Comparison of ENCODE assay signal across 23 cellular contexts in the genomic region with DNA sequence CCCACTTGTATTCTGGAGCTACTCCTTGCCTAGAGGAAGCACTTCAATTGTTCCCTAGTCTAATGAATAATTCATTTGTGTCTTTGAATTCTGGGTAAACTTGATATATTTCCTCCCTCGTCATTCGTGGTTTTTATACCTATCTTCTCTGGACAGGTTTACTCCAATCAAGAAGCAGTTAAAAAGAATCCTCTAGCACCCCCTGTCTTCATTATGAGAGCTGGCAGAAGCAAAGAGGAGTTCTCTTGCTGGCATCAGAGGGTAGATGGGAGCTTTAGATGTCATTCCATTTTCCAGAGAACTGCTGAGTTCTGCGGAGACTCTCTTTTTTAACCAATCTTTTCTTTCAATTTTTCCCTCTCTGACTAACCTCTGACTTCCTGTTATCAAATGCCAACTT.
DNase-seq lines count a peak whose midpoint lies in the region; ATAC-seq lines count a peak whose summit lies in the region.
"Had no signal": no experiment of that assay in that cellular context is flagged by ENCODE, and none has a peak within 500 bp of the region (broad histone marks: within the 10 kb centered on the region; RNA-seq: fewer than 3 reads in every experiment).

No MANE protein-coding gene starts in this region.

- H3K4me3 ChIP-seq in MG63: no peak overlapping the region
- H3K4me3 ChIP-seq: K562, SJCRH30 had no signal

- ATAC-seq in GM21390 (IDR thresholded peaks at IDR 0.05; ENCODE audit: unreplicated experiment): no peak
- ATAC-seq in GM18870 (IDR thresholded peaks at IDR 0.05; ENCODE audit: unreplicated experiment): no peak
- ATAC-seq: HepG2, K562, T-cell had no signal

- no peaks in the 10 kb centered on the region for H3K36me3 ChIP-seq in MG63
- H3K36me3 ChIP-seq: SJCRH30 had no signal

- DNase-seq in NCI-H82 (lab: John Stamatoyannopoulos, UW) (peak; percentile 8), NCI-H82 treated with DMSO at 0.1 percent for 48 hours (lab: John Stamatoyannopoulos, UW; ENCODE audit: unreplicated experiment) (no peak), NCI-H69 (lab: John Stamatoyannopoulos, UW) (peak; percentile 3), iPS-NIHi11 (ENCODE audit: low spot score) (peak; percentile 17), NCI-H1105 (lab: John Stamatoyannopoulos, UW) (no peak), MG63 (no peak)
- DNase-seq: 8988T; AML-193; C1 segment of cervical spinal cord; Calu3; CD8-positive, alpha-beta memory T cell; EL; GF-D8; NCI-H1694; NCI-H2081; NCI-H446 treated with DMSO at 0.1 percent for 48 hours; NCI-H526 treated with DMSO at 0.1 percent for 48 hours; T-cell had no signal

- no peaks in the 10 kb centered on the region for H3K27me3 ChIP-seq in MG63
- H3K27me3 ChIP-seq: SJCRH30 had no signal

- H3K9me3 ChIP-seq in MG63: peaks cover 14% of the 10 kb centered on the region; the same call in 1 of the 2 replicates
- H3K9me3 ChIP-seq: SJCRH30 had no signal

Comparison
In these comparisons a context has a peak if more than half of its experiments do, and no peak if none do; other contexts are left out.
1. DNase-seq: peak in NCI-H82 (single experiment), NCI-H69 (single experiment) and iPS-NIHi11 (single experiment); none in NCI-H82 treated with DMSO at 0.1 percent for 48 hours (single experiment), NCI-H1105 (single experiment) and MG63 (single experiment).